18 cellular contexts compared by ENCODE assay signal in the genomic region with DNA sequence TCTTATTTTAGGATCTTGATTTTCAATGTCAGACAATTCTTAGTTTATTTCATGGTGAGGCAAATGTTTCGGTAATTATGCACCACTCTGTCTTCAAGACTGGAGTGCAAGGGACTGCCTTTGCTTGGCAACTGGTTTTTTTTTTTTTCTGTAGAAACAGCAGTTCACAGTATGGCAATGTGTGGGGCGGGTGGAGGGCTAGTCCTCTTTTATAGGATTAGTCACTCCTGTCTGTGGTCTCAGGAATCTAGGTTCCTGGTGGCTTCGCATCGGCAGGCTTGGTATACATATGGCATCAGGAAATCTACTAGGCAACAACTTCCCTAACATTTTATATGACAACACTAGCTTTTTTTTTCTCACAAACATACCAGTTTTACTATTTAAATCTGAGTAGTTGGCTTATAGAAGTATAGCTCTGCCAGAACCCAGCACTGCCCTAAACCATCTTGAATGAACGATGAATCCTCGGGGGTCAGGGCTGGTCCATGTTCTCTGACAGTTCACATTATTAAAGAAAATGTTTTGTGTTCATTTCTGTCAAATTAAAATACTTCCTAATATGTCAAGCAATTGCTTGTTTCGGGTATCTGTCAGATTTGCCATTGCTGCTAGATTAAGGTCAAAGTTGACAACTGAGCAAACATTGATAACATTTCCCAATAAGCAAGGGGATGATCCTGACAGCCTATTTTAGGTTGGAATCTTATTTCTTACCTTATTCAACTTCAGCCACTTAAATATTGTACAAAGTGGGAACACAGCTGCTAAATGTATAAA.
"Had no signal": no experiment of that assay in that cellular context is flagged by ENCODE, and none has a peak within 500 bp of the region (broad histone marks: within the 10 kb centered on the region; RNA-seq: fewer than 3 reads in every experiment).

No MANE protein-coding gene starts in this region.

- H3K36me3 ChIP-seq: gastrocnemius medialis, heart right ventricle, tibial artery, uterus had no signal

- H3K9me3 ChIP-seq: gastrocnemius medialis, heart right ventricle, mucosa of descending colon, tibial artery, uterus had no signal

- H3K4me1 ChIP-seq: gastrocnemius medialis, heart right ventricle, tibial artery, uterus had no signal

- H3K27ac ChIP-seq: gastrocnemius medialis, heart right ventricle, tibial artery, uterus, VCaP had no signal

- H3K4me3 ChIP-seq: gastrocnemius medialis, heart right ventricle, mucosa of descending colon, tibial artery, uterus had no signal

- H3K27me3 ChIP-seq: gastrocnemius medialis, heart right ventricle, tibial artery, uterus had no signal

- ATAC-seq: activated T-helper 17 cell treated with anti-CD3 and anti-CD28 coated beads, Interleukin-2, amount 50 U/mL, for 72 hours; gastrocnemius medialis; heart right ventricle; left colon; mucosa of descending colon; naive thymus-derived CD4-positive, alpha-beta T cell had no signal

- DNase-seq: activated CD4-positive, alpha-beta T cell treated with anti-CD3 and anti-CD28 coated beads for 1 hour; activated CD4-positive, alpha-beta T cell treated with anti-CD3 and anti-CD28 coated beads, Interleukin-2, amount 50 U/mL, for 4 hours; activated naive CD4-positive, alpha-beta T cell treated with Interleukin-2 at 50 U/mL for 16 hours; activated T-cell treated with anti-CD3 and anti-CD28 coated beads for 4 hours; aorta; effector memory CD4-positive, alpha-beta T cell; gastrocnemius medialis; heart right ventricle; left colon; mucosa of descending colon; naive thymus-derived CD4-positive, alpha-beta T cell; retina; stimulated activated CD4-positive, alpha-beta T cell treated with anti-CD3 and anti-CD28 coated beads, Interleukin-4, amount 100 ng/mL, for 24 hours; stimulated activated naive CD4-positive, alpha-beta T cell; tibial artery; uterus had no signal
